Comparison of ENCODE assay signal across 1 cellular context in genomic region chr18:74316257-74317180, GRCh38.
TF ChIP-seq lines count a peak whose summit lies in the region.

No MANE protein-coding gene starts in this region.

TF ChIP-seq in HepG2, 621 proteins besides CTCF, POLR2A, EP300 and RAD21 (continued from another document and continues in another):
- TF ChIP-seq AKNA (CRISPR knock-in tag; IDR thresholded peaks at IDR 0.05; ENCODE audit: borderline replicate concordance): no peak
- TF ChIP-seq DBP (CRISPR knock-in tag; IDR thresholded peaks at IDR 0.05; ENCODE audit: not compliant biosample characterization): no peak
- no peak for TF ChIP-seq IRF9 (CRISPR knock-in tag; IDR thresholded peaks at IDR 0.05; ENCODE audit: borderline replicate concordance)
- 0 out of 2 replicates have a peak, but pooled peaks have one; percentile 34 for TF ChIP-seq KDM4B (CRISPR knock-in tag; IDR thresholded peaks at IDR 0.05)
- no peak for TF ChIP-seq ZNF44 (CRISPR knock-in tag; IDR thresholded peaks at IDR 0.05)
- no peak for TF ChIP-seq DRAP1 (CRISPR knock-in tag; IDR thresholded peaks at IDR 0.05)
- TF ChIP-seq EEA1 (CRISPR knock-in tag; IDR thresholded peaks at IDR 0.05; ENCODE audit: borderline replicate concordance): no peak
- TF ChIP-seq PBX2 (CRISPR knock-in tag; IDR thresholded peaks at IDR 0.05): no peak
- no peak for TF ChIP-seq WIZ (CRISPR knock-in tag; IDR thresholded peaks at IDR 0.05)
- TF ChIP-seq MAZ (IDR thresholded peaks at IDR 0.05; ENCODE audit: borderline replicate concordance, low read depth, low read length): no peak
- no peak for TF ChIP-seq MAZ (CRISPR knock-in tag; IDR thresholded peaks at IDR 0.05; ENCODE audit: low read depth)
- no peak for TF ChIP-seq ZNF468 (CRISPR knock-in tag; IDR thresholded peaks at IDR 0.05)
- TF ChIP-seq, protein P1, sequence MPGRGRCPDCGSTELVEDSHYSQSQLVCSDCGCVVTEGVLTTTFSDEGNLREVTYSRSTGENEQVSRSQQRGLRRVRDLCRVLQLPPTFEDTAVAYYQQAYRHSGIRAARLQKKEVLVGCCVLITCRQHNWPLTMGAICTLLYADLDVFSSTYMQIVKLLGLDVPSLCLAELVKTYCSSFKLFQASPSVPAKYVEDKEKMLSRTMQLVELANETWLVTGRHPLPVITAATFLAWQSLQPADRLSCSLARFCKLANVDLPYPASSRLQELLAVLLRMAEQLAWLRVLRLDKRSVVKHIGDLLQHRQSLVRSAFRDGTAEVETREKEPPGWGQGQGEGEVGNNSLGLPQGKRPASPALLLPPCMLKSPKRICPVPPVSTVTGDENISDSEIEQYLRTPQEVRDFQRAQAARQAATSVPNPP (CRISPR knock-in tag; IDR thresholded peaks at IDR 0.05): no peak
- TF ChIP-seq, protein P2, sequence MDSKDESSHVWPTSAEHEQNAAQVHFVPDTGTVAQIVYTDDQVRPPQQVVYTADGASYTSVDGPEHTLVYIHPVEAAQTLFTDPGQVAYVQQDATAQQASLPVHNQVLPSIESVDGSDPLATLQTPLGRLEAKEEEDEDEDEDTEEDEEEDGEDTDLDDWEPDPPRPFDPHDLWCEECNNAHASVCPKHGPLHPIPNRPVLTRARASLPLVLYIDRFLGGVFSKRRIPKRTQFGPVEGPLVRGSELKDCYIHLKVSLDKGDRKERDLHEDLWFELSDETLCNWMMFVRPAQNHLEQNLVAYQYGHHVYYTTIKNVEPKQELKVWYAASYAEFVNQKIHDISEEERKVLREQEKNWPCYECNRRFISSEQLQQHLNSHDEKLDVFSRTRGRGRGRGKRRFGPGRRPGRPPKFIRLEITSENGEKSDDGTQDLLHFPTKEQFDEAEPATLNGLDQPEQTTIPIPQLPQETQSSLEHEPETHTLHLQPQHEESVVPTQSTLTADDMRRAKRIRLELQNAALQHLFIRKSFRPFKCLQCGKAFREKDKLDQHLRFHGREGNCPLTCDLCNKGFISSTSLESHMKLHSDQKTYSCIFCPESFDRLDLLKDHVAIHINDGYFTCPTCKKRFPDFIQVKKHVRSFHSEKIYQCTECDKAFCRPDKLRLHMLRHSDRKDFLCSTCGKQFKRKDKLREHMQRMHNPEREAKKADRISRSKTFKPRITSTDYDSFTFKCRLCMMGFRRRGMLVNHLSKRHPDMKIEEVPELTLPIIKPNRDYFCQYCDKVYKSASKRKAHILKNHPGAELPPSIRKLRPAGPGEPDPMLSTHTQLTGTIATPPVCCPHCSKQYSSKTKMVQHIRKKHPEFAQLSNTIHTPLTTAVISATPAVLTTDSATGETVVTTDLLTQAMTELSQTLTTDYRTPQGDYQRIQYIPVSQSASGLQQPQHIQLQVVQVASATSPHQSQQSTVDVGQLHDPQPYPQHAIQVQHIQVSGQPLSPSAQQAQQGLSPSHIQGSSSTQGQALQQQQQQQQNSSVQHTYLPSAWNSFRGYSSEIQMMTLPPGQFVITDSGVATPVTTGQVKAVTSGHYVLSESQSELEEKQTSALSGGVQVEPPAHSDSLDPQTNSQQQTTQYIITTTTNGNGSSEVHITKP (CRISPR knock-in tag; IDR thresholded peaks at IDR 0.05; ENCODE audit: low read depth): no peak
- TF ChIP-seq, protein P3, sequence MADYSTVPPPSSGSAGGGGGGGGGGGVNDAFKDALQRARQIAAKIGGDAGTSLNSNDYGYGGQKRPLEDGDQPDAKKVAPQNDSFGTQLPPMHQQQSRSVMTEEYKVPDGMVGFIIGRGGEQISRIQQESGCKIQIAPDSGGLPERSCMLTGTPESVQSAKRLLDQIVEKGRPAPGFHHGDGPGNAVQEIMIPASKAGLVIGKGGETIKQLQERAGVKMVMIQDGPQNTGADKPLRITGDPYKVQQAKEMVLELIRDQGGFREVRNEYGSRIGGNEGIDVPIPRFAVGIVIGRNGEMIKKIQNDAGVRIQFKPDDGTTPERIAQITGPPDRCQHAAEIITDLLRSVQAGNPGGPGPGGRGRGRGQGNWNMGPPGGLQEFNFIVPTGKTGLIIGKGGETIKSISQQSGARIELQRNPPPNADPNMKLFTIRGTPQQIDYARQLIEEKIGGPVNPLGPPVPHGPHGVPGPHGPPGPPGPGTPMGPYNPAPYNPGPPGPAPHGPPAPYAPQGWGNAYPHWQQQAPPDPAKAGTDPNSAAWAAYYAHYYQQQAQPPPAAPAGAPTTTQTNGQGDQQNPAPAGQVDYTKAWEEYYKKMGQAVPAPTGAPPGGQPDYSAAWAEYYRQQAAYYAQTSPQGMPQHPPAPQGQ (CRISPR knock-in tag; IDR thresholded peaks at IDR 0.05; ENCODE audit: borderline replicate concordance): no peak
- no peak for TF ChIP-seq ARHGAP35 (CRISPR knock-in tag; IDR thresholded peaks at IDR 0.05; ENCODE audit: borderline replicate concordance)
- TF ChIP-seq ETV5 (CRISPR knock-in tag; IDR thresholded peaks at IDR 0.05; ENCODE audit: borderline replicate concordance): peak; percentile 15; the same call in 1 of the 2 replicates
- TF ChIP-seq SOX13 (IDR thresholded peaks at IDR 0.05): no peak
- peak in 1 of 2 experiments; percentile 83; a peak in 2 of 4 replicates for TF ChIP-seq SOX13 (CRISPR knock-in tag; conservative IDR thresholded peaks at IDR 0.05 in 1 of 2, IDR thresholded peaks at IDR 0.05 in 1 of 2)
- TF ChIP-seq, protein P4, sequence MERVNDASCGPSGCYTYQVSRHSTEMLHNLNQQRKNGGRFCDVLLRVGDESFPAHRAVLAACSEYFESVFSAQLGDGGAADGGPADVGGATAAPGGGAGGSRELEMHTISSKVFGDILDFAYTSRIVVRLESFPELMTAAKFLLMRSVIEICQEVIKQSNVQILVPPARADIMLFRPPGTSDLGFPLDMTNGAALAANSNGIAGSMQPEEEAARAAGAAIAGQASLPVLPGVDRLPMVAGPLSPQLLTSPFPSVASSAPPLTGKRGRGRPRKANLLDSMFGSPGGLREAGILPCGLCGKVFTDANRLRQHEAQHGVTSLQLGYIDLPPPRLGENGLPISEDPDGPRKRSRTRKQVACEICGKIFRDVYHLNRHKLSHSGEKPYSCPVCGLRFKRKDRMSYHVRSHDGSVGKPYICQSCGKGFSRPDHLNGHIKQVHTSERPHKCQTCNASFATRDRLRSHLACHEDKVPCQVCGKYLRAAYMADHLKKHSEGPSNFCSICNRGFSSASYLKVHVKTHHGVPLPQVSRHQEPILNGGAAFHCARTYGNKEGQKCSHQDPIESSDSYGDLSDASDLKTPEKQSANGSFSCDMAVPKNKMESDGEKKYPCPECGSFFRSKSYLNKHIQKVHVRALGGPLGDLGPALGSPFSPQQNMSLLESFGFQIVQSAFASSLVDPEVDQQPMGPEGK (CRISPR knock-in tag; IDR thresholded peaks at IDR 0.05): 0 out of 2 replicates have a peak, but pooled peaks have one; percentile 21
- TF ChIP-seq KMT2A (CRISPR knock-in tag; IDR thresholded peaks at IDR 0.05): no peak
- TF ChIP-seq PHF21A (CRISPR knock-in tag; IDR thresholded peaks at IDR 0.05): peak; percentile 39; the same call in 1 of the 2 replicates
- no peak for TF ChIP-seq U2AF1 (optimal IDR thresholded peaks at IDR 0.05; ENCODE audit: low read depth, low read length)
- TF ChIP-seq SPEN (CRISPR knock-in tag; IDR thresholded peaks at IDR 0.05; ENCODE audit: low read depth): no peak
- TF ChIP-seq NFIC (IDR thresholded peaks at IDR 0.05; ENCODE audit: low read length): peak; percentile 67; the same call in 1 of the 2 replicates
- peak; percentile 55; the same call in 1 of the 2 replicates for TF ChIP-seq ERF (CRISPR knock-in tag; IDR thresholded peaks at IDR 0.05)
- no peak for TF ChIP-seq SRY (CRISPR knock-in tag; IDR thresholded peaks at IDR 0.05)
- no peak for TF ChIP-seq ZNF773 (CRISPR knock-in tag; IDR thresholded peaks at IDR 0.05; ENCODE audit: borderline replicate concordance)
- no peak for TF ChIP-seq ZBTB42 (CRISPR knock-in tag; IDR thresholded peaks at IDR 0.05)
- TF ChIP-seq ZBTB14 (CRISPR knock-in tag; IDR thresholded peaks at IDR 0.05): no peak
- no peak for TF ChIP-seq ZNF282 (IDR thresholded peaks at IDR 0.05; ENCODE audit: partially characterized antibody)
- TF ChIP-seq ZIK1 (CRISPR knock-in tag; IDR thresholded peaks at IDR 0.05; ENCODE audit: borderline replicate concordance, low read depth): no peak
- no peak for TF ChIP-seq ZNF563 (CRISPR knock-in tag; IDR thresholded peaks at IDR 0.05)
- TF ChIP-seq ATF7 (IDR thresholded peaks at IDR 0.05): peak; percentile 54
- no peak for TF ChIP-seq ATF7 (CRISPR knock-in tag; IDR thresholded peaks at IDR 0.05)
- no peak for TF ChIP-seq BRD4 (CRISPR knock-in tag; IDR thresholded peaks at IDR 0.05)
- no peak for TF ChIP-seq MTA1 (CRISPR knock-in tag; IDR thresholded peaks at IDR 0.05; ENCODE audit: borderline replicate concordance)
- TF ChIP-seq JARID2 (CRISPR knock-in tag; IDR thresholded peaks at IDR 0.05; ENCODE audit: insufficient replicate concordance): no peak
- TF ChIP-seq ZNF616 (CRISPR knock-in tag; IDR thresholded peaks at IDR 0.05; ENCODE audit: low read depth): no peak
- no peak for TF ChIP-seq GTF2F1 (IDR thresholded peaks at IDR 0.05; ENCODE audit: low read length)
- TF ChIP-seq RXRB (CRISPR knock-in tag; IDR thresholded peaks at IDR 0.05; ENCODE audit: borderline replicate concordance): peak; percentile 60
- no peak for TF ChIP-seq KMT2B (CRISPR knock-in tag; IDR thresholded peaks at IDR 0.05)
- TF ChIP-seq ZSCAN9 (CRISPR knock-in tag; IDR thresholded peaks at IDR 0.05; ENCODE audit: borderline replicate concordance): no peak
- no peak for TF ChIP-seq MYNN (CRISPR knock-in tag; IDR thresholded peaks at IDR 0.05; ENCODE audit: low read depth)
- TF ChIP-seq U2AF2 (IDR thresholded peaks at IDR 0.05; ENCODE audit: low read depth, low read length): no peak
